In genomic region chr17:43734376-43734775, GRCh38 we compare ENCODE assay signal across 20 cellular contexts. TPM values are rescaled to one million over a fixed set of nuclear protein-coding genes. Genes with fewer than 3 reads are reported as not detected.
DNase-seq lines count a peak whose midpoint lies in the region; ATAC-seq and TF ChIP-seq lines count a peak whose summit lies in the region.
"Had no signal": no experiment of that assay in that cellular context is flagged by ENCODE, and none has a peak within 500 bp of the region (broad histone marks: within the 10 kb centered on the region; RNA-seq: fewer than 3 reads in every experiment).

No MANE protein-coding gene starts in this region.

- no peaks in the 10 kb centered on the region for H3K36me3 Mint-ChIP-seq in HFFc6 (ENCODE audit: low read depth)

- no peak overlapping the region for H3K4me3 Mint-ChIP-seq in HFFc6
- H3K4me3 Mint-ChIP-seq: activated naive CD8-positive, alpha-beta T cell treated with anti-CD3 and anti-CD28 coated beads, Interleukin-2, amount 50 U/mL, for 24 hours; activated T-cell treated with anti-CD3 and anti-CD28 coated beads, Interleukin-2, amount 50 U/mL, for 24 hours had no signal

- no peak for TF ChIP-seq CTCF in AG09309 (IDR thresholded peaks at IDR 0.05; ENCODE audit: control insufficient read depth, insufficient read depth, low read depth, low read length, missing control alignments)
- TF ChIP-seq CTCF in HFFc6 (IDR thresholded peaks at IDR 0.05) = no peak
- no peak for TF ChIP-seq CTCF in astrocyte of the spinal cord (IDR thresholded peaks at IDR 0.05; ENCODE audit: low read depth, low read length)

- H3K27ac Mint-ChIP-seq in HFFc6 = 0 out of 2 replicates have a peak overlapping the region, but pooled peaks have one; percentile 69
- H3K27ac Mint-ChIP-seq: activated naive CD8-positive, alpha-beta T cell treated with anti-CD3 and anti-CD28 coated beads, Interleukin-2, amount 50 U/mL, for 24 hours; activated T-cell treated with anti-CD3 and anti-CD28 coated beads, Interleukin-2, amount 50 U/mL, for 24 hours had no signal

- H3K4me3 ChIP-seq in AG09309 (ENCODE audit: control insufficient read depth, low read depth, low read length) (no peak overlapping the region), astrocyte of the spinal cord (ENCODE audit: low read depth, low read length) (no peak overlapping the region)
- H3K4me3 ChIP-seq: BLaER1, psoas muscle, tibial artery had no signal

- ATAC-seq in GM18858 (IDR thresholded peaks at IDR 0.05; ENCODE audit: unreplicated experiment) = no peak
- ATAC-seq: activated naive CD8-positive, alpha-beta T cell treated with anti-CD3 and anti-CD28 coated beads, Interleukin-2, amount 50 U/mL, for 24 hours; psoas muscle had no signal

- H3K9me3 Mint-ChIP-seq in HFFc6 = no peaks in the 10 kb centered on the region
- H3K9me3 Mint-ChIP-seq: activated naive CD8-positive, alpha-beta T cell treated with anti-CD3 and anti-CD28 coated beads, Interleukin-2, amount 50 U/mL, for 24 hours had no signal

- peaks cover 6% of the 10 kb centered on the region for H3K27me3 Mint-ChIP-seq in HFFc6 (ENCODE audit: insufficient read depth)

- in situ Hi-C loops in astrocyte of the spinal cord (cut with HindIII; ENCODE audit: low sequenced_read_pairs) = no loop called here

- DNase-seq in AG09309 (ENCODE audit: low read depth) = peak; percentile 85
- DNase-seq in HFFc6 = peak; percentile 27
- peak; percentile 80 for DNase-seq in astrocyte of the spinal cord (ENCODE audit: low read depth, low spot score)
- DNase-seq in iris pigment epithelial cell (ENCODE audit: low read depth) = peak; percentile 87
- no peak for DNase-seq in NCI-H2029 treated with DMSO at 0.1 percent for 48 hours (lab: John Stamatoyannopoulos, UW)
- no peak for DNase-seq in HuH-7 (ENCODE audit: low spot score)
- no peak for DNase-seq in COLO829 (ENCODE audit: low spot score)
- DNase-seq: activated CD4-positive, alpha-beta T cell treated with anti-CD3 and anti-CD28 coated beads for 48 hours; activated naive CD8-positive, alpha-beta T cell treated with anti-CD3 and anti-CD28 coated beads, Interleukin-2, amount 50 U/mL, for 24 hours; activated T-cell treated with anti-CD3 and anti-CD28 coated beads, Interleukin-2, amount 50 U/mL, for 24 hours; DMS79; islet precursor cell; NCI-H1436 treated with DMSO at 0.1 percent for 48 hours; NCI-H510A treated with DMSO at 0.1 percent for 48 hours; psoas muscle; RPMI8226; tibial artery had no signal

- H3K4me1 Mint-ChIP-seq in HFFc6 (ENCODE audit: low read depth) = peaks cover 64% of the 10 kb centered on the region
- H3K4me1 Mint-ChIP-seq: activated naive CD8-positive, alpha-beta T cell treated with anti-CD3 and anti-CD28 coated beads, Interleukin-2, amount 50 U/mL, for 24 hours had no signal

RNA-seq across cellular contexts. Expression of gene SOST, which starts 24.2 kb away (rescaled TPM):
- total RNA-seq in HFFc6 (2021; fragmentation: NEBNext Ultra II Directional; extraction: Animal tissue kit (Norgen Biotek cat#: 25700)) = not detected
- total RNA-seq: glomerular endothelial cell, psoas muscle had no signal

RNA-seq across cellular contexts. Expression of gene DUSP3, which starts 44.4 kb away (rescaled TPM):
- 10 to 100 TPM; 34.3 to 47.2 (median 38.3) TPM for total RNA-seq in HFFc6 (2021; fragmentation: NEBNext Ultra II Directional; extraction: Animal tissue kit (Norgen Biotek cat#: 25700))

RNA-seq across cellular contexts. Expression of gene CFAP97D1, which starts 45.9 kb away (rescaled TPM):
- total RNA-seq in HFFc6 (2021; fragmentation: NEBNext Ultra II Directional; extraction: Animal tissue kit (Norgen Biotek cat#: 25700)) = not detected
- total RNA-seq: glomerular endothelial cell, psoas muscle had no signal

Comparison
In these comparisons a context has a peak if more than half of its experiments do, and no peak if none do; other contexts are left out.
1. DNase-seq: peak in AG09309 (single experiment), HFFc6 (single experiment), astrocyte of the spinal cord (single experiment) and iris pigment epithelial cell (single experiment); none in NCI-H2029 treated with DMSO at 0.1 percent for 48 hours (single experiment), HuH-7 (single experiment) and COLO829 (single experiment).